1 cellular context compared by ENCODE assay signal in the genomic region with DNA sequence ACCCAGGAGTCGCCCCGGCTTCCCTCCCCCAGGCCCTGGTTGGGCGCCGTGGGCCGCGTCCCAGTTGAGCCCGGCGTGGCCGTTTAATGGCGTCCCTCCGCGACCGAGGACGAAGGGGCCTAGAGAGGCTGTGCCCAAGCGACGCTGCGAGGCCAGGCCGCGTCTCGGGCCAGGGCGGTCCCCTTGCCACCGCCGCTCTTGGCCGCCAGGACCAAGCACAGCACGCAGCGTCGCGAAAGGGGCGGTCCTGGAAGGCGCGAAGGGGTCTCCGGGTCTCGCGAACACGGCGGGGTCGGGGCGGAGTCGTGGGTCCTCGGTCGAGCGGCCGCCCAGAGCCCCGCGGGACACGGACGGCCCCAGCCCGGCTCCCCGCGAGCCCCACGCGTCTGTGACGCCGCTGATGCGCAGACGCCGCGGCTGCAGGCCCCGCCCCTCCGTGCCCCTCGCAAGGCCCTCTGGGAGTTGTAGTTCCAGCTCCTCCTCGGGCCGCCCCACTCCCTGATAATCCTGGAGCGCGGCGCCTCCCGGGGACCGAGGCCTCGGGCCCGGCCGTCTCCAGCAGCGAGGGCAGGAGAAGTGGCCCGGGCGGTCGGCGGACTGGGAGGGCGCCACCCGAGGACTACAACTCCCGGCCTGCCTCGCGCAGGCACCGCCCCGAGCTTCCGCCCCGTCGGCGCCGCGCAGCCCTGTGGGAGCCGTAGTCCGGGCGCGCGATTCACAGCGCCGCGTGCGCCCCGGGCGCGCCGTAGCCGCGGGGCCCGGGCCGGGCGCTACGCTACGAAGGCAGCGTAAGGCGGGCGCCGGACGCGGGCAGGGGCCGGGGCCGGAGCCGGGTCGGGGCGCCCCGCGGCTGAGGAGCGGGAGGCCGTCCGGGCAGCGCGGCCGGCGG.
A peak's percentile ranks its signal among the peaks of the same experiment; 100 is the strongest.
TF ChIP-seq lines count a peak whose summit lies in the region.

A gene (plus strand): TSS at position 698 of the 889 bp plus-strand sequence. CDS start 19,127 bp downstream, outside the sequence.

TF ChIP-seq in HepG2, 621 proteins besides CTCF, POLR2A, EP300 and RAD21 (continued from another document):
- TF ChIP-seq, protein P1, sequence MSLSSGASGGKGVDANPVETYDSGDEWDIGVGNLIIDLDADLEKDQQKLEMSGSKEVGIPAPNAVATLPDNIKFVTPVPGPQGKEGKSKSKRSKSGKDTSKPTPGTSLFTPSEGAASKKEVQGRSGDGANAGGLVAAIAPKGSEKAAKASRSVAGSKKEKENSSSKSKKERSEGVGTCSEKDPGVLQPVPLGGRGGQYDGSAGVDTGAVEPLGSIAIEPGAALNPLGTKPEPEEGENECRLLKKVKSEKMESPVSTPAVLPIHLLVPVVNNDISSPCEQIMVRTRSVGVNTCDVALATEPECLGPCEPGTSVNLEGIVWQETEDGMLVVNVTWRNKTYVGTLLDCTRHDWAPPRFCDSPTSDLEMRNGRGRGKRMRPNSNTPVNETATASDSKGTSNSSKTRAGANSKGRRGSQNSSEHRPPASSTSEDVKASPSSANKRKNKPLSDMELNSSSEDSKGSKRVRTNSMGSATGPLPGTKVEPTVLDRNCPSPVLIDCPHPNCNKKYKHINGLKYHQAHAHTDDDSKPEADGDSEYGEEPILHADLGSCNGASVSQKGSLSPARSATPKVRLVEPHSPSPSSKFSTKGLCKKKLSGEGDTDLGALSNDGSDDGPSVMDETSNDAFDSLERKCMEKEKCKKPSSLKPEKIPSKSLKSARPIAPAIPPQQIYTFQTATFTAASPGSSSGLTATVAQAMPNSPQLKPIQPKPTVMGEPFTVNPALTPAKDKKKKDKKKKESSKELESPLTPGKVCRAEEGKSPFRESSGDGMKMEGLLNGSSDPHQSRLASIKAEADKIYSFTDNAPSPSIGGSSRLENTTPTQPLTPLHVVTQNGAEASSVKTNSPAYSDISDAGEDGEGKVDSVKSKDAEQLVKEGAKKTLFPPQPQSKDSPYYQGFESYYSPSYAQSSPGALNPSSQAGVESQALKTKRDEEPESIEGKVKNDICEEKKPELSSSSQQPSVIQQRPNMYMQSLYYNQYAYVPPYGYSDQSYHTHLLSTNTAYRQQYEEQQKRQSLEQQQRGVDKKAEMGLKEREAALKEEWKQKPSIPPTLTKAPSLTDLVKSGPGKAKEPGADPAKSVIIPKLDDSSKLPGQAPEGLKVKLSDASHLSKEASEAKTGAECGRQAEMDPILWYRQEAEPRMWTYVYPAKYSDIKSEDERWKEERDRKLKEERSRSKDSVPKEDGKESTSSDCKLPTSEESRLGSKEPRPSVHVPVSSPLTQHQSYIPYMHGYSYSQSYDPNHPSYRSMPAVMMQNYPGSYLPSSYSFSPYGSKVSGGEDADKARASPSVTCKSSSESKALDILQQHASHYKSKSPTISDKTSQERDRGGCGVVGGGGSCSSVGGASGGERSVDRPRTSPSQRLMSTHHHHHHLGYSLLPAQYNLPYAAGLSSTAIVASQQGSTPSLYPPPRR (CRISPR knock-in tag; IDR thresholded peaks at IDR 0.05; ENCODE audit: borderline replicate concordance), result 0 out of 2 replicates have a peak, but pooled peaks have one; percentile 26
- TF ChIP-seq, protein P2, sequence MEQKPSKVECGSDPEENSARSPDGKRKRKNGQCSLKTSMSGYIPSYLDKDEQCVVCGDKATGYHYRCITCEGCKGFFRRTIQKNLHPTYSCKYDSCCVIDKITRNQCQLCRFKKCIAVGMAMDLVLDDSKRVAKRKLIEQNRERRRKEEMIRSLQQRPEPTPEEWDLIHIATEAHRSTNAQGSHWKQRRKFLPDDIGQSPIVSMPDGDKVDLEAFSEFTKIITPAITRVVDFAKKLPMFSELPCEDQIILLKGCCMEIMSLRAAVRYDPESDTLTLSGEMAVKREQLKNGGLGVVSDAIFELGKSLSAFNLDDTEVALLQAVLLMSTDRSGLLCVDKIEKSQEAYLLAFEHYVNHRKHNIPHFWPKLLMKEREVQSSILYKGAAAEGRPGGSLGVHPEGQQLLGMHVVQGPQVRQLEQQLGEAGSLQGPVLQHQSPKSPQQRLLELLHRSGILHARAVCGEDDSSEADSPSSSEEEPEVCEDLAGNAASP (CRISPR knock-in tag; IDR thresholded peaks at IDR 0.05; ENCODE audit: borderline replicate concordance), result no peak
- TF ChIP-seq NBN (conservative IDR thresholded peaks at IDR 0.05) (no peak), ZNF432 (CRISPR knock-in tag; IDR thresholded peaks at IDR 0.05; ENCODE audit: borderline replicate concordance) (no peak), MXD4 (CRISPR knock-in tag; IDR thresholded peaks at IDR 0.05) (peak; percentile 71; the same call in 1 of the 2 replicates), CBFB (CRISPR knock-in tag; IDR thresholded peaks at IDR 0.05) (peak; percentile 37; the same call in 1 of the 2 replicates), ZFP90 (CRISPR knock-in tag; IDR thresholded peaks at IDR 0.05; ENCODE audit: borderline replicate concordance) (peak; percentile 83; the same call in 1 of the 2 replicates), ZNF274 (CRISPR knock-in tag; IDR thresholded peaks at IDR 0.05) (no peak; the same call in 1 of the 2 replicates), FOXP1 (IDR thresholded peaks at IDR 0.05) (no peak), FOXP1 (CRISPR knock-in tag; IDR thresholded peaks at IDR 0.05) (no peak), MYC (CRISPR knock-in tag; IDR thresholded peaks at IDR 0.05; ENCODE audit: borderline replicate concordance) (peak; percentile 76), ZNF761 (CRISPR knock-in tag; conservative IDR thresholded peaks at IDR 0.05) (peak; percentile 83), KAT2B (IDR thresholded peaks at IDR 0.05; ENCODE audit: borderline replicate concordance, low read depth, low read length) (no peak), ETV6 (CRISPR knock-in tag; conservative IDR thresholded peaks at IDR 0.05) (0 out of 2 replicates have a peak, but pooled peaks have one; percentile 14), ZNF251 (CRISPR knock-in tag; IDR thresholded peaks at IDR 0.05) (0 out of 2 replicates have a peak, but pooled peaks have one; percentile 19), ZNF567 (CRISPR knock-in tag; IDR thresholded peaks at IDR 0.05; ENCODE audit: borderline replicate concordance) (0 out of 2 replicates have a peak, but pooled peaks have one; percentile 37), HDAC1 (CRISPR knock-in tag; IDR thresholded peaks at IDR 0.05) (peak; percentile 80), MAFF (IDR thresholded peaks at IDR 0.05; ENCODE audit: low read depth, low read length) (no peak), HOXA5 (CRISPR knock-in tag; IDR thresholded peaks at IDR 0.05) (peak; percentile 83), ZNF556 (CRISPR knock-in tag; IDR thresholded peaks at IDR 0.05; ENCODE audit: borderline replicate concordance) (peak; percentile 47; the same call in 1 of the 2 replicates), ZNF547 (CRISPR knock-in tag; IDR thresholded peaks at IDR 0.05) (peak; percentile 84), FOXM1 (CRISPR knock-in tag; IDR thresholded peaks at IDR 0.05) (peak; percentile 29; the same call in 1 of the 2 replicates), CHCHD3 (CRISPR knock-in tag; IDR thresholded peaks at IDR 0.05) (0 out of 2 replicates have a peak, but pooled peaks have one; percentile 43), ZNF709 (CRISPR knock-in tag; IDR thresholded peaks at IDR 0.05) (peak; percentile 48; the same call in 1 of the 2 replicates), ZFYVE20 (CRISPR knock-in tag; IDR thresholded peaks at IDR 0.05; ENCODE audit: borderline replicate concordance, low read depth) (0 out of 2 replicates have a peak, but pooled peaks have one; percentile 78)
- TF ChIP-seq, protein P3, sequence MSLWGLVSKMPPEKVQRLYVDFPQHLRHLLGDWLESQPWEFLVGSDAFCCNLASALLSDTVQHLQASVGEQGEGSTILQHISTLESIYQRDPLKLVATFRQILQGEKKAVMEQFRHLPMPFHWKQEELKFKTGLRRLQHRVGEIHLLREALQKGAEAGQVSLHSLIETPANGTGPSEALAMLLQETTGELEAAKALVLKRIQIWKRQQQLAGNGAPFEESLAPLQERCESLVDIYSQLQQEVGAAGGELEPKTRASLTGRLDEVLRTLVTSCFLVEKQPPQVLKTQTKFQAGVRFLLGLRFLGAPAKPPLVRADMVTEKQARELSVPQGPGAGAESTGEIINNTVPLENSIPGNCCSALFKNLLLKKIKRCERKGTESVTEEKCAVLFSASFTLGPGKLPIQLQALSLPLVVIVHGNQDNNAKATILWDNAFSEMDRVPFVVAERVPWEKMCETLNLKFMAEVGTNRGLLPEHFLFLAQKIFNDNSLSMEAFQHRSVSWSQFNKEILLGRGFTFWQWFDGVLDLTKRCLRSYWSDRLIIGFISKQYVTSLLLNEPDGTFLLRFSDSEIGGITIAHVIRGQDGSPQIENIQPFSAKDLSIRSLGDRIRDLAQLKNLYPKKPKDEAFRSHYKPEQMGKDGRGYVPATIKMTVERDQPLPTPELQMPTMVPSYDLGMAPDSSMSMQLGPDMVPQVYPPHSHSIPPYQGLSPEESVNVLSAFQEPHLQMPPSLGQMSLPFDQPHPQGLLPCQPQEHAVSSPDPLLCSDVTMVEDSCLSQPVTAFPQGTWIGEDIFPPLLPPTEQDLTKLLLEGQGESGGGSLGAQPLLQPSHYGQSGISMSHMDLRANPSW (CRISPR knock-in tag; IDR thresholded peaks at IDR 0.05; ENCODE audit: borderline replicate concordance), result no peak
- TF ChIP-seq, protein P4, sequence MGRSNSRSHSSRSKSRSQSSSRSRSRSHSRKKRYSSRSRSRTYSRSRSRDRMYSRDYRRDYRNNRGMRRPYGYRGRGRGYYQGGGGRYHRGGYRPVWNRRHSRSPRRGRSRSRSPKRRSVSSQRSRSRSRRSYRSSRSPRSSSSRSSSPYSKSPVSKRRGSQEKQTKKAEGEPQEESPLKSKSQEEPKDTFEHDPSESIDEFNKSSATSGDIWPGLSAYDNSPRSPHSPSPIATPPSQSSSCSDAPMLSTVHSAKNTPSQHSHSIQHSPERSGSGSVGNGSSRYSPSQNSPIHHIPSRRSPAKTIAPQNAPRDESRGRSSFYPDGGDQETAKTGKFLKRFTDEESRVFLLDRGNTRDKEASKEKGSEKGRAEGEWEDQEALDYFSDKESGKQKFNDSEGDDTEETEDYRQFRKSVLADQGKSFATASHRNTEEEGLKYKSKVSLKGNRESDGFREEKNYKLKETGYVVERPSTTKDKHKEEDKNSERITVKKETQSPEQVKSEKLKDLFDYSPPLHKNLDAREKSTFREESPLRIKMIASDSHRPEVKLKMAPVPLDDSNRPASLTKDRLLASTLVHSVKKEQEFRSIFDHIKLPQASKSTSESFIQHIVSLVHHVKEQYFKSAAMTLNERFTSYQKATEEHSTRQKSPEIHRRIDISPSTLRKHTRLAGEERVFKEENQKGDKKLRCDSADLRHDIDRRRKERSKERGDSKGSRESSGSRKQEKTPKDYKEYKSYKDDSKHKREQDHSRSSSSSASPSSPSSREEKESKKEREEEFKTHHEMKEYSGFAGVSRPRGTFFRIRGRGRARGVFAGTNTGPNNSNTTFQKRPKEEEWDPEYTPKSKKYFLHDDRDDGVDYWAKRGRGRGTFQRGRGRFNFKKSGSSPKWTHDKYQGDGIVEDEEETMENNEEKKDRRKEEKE (IDR thresholded peaks at IDR 0.05), result no peak
- TF ChIP-seq, protein P5, sequence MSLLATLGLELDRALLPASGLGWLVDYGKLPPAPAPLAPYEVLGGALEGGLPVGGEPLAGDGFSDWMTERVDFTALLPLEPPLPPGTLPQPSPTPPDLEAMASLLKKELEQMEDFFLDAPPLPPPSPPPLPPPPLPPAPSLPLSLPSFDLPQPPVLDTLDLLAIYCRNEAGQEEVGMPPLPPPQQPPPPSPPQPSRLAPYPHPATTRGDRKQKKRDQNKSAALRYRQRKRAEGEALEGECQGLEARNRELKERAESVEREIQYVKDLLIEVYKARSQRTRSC (CRISPR knock-in tag; IDR thresholded peaks at IDR 0.05; ENCODE audit: low read depth), result 0 out of 2 replicates have a peak, but pooled peaks have one; percentile 35
